ENCODE assay signal across 3 cellular contexts in genomic region chr3:196896229-196896628, GRCh38.
TF ChIP-seq lines count a peak whose summit lies in the region.

No MANE protein-coding gene starts in this region.

TF ChIP-seq in HepG2, 621 proteins besides CTCF, POLR2A, EP300 and RAD21 (continues in another document):
- no peak for TF ChIP-seq ZNF12 (CRISPR knock-in tag; IDR thresholded peaks at IDR 0.05)
- TF ChIP-seq MNT (IDR thresholded peaks at IDR 0.05) = no peak
- no peak for TF ChIP-seq MLLT10 (CRISPR knock-in tag; IDR thresholded peaks at IDR 0.05)
- TF ChIP-seq KLF9 (CRISPR knock-in tag; IDR thresholded peaks at IDR 0.05; ENCODE audit: low read depth) = no peak
- no peak for TF ChIP-seq NPAS2 (CRISPR knock-in tag; IDR thresholded peaks at IDR 0.05; ENCODE audit: borderline replicate concordance)
- no peak for TF ChIP-seq ZSCAN22 (CRISPR knock-in tag; IDR thresholded peaks at IDR 0.05)
- TF ChIP-seq RFX1 (IDR thresholded peaks at IDR 0.05) = no peak
- TF ChIP-seq, protein P1, sequence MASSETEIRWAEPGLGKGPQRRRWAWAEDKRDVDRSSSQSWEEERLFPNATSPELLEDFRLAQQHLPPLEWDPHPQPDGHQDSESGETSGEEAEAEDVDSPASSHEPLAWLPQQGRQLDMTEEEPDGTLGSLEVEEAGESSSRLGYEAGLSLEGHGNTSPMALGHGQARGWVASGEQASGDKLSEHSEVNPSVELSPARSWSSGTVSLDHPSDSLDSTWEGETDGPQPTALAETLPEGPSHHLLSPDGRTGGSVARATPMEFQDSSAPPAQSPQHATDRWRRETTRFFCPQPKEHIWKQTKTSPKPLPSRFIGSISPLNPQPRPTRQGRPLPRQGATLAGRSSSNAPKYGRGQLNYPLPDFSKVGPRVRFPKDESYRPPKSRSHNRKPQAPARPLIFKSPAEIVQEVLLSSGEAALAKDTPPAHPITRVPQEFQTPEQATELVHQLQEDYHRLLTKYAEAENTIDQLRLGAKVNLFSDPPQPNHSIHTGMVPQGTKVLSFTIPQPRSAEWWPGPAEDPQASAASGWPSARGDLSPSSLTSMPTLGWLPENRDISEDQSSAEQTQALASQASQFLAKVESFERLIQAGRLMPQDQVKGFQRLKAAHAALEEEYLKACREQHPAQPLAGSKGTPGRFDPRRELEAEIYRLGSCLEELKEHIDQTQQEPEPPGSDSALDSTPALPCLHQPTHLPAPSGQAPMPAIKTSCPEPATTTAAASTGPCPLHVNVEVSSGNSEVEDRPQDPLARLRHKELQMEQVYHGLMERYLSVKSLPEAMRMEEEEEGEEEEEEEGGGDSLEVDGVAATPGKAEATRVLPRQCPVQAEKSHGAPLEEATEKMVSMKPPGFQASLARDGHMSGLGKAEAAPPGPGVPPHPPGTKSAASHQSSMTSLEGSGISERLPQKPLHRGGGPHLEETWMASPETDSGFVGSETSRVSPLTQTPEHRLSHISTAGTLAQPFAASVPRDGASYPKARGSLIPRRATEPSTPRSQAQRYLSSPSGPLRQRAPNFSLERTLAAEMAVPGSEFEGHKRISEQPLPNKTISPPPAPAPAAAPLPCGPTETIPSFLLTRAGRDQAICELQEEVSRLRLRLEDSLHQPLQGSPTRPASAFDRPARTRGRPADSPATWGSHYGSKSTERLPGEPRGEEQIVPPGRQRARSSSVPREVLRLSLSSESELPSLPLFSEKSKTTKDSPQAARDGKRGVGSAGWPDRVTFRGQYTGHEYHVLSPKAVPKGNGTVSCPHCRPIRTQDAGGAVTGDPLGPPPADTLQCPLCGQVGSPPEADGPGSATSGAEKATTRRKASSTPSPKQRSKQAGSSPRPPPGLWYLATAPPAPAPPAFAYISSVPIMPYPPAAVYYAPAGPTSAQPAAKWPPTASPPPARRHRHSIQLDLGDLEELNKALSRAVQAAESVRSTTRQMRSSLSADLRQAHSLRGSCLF (CRISPR knock-in tag; IDR thresholded peaks at IDR 0.05; ENCODE audit: borderline replicate concordance) = no peak
- no peak for TF ChIP-seq ZNF44 (CRISPR knock-in tag; IDR thresholded peaks at IDR 0.05)
- TF ChIP-seq SPEN (CRISPR knock-in tag; IDR thresholded peaks at IDR 0.05; ENCODE audit: low read depth) = no peak
- TF ChIP-seq ZNF350 (CRISPR knock-in tag; IDR thresholded peaks at IDR 0.05; ENCODE audit: borderline replicate concordance, low read depth) = no peak
- no peak for TF ChIP-seq KLF13 (CRISPR knock-in tag; IDR thresholded peaks at IDR 0.05)
- TF ChIP-seq NBN (conservative IDR thresholded peaks at IDR 0.05) = no peak
- TF ChIP-seq, protein P2, sequence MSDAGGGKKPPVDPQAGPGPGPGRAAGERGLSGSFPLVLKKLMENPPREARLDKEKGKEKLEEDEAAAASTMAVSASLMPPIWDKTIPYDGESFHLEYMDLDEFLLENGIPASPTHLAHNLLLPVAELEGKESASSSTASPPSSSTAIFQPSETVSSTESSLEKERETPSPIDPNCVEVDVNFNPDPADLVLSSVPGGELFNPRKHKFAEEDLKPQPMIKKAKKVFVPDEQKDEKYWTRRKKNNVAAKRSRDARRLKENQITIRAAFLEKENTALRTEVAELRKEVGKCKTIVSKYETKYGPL (CRISPR knock-in tag; IDR thresholded peaks at IDR 0.05) = no peak
- no peak for TF ChIP-seq ZNF3 (CRISPR knock-in tag; IDR thresholded peaks at IDR 0.05)

TF ChIP-seq in neural cell, 6 proteins besides CTCF, POLR2A, EP300 and RAD21:
- TF ChIP-seq TAF1 (IDR thresholded peaks at IDR 0.05; ENCODE audit: low read depth) (no peak), POLR2AphosphoS5 (IDR thresholded peaks at IDR 0.05) (peak; percentile 30)

TF ChIP-seq in SK-N-SH, 30 proteins besides CTCF, POLR2A, EP300 and RAD21:
- TF ChIP-seq RXRA (IDR thresholded peaks at IDR 0.05; ENCODE audit: borderline replicate concordance, low read depth) (no peak), ELF1 (IDR thresholded peaks at IDR 0.05) (no peak), MAX (IDR thresholded peaks at IDR 0.05; ENCODE audit: low read depth) (no peak)
- TF ChIP-seq, protein P3, sequence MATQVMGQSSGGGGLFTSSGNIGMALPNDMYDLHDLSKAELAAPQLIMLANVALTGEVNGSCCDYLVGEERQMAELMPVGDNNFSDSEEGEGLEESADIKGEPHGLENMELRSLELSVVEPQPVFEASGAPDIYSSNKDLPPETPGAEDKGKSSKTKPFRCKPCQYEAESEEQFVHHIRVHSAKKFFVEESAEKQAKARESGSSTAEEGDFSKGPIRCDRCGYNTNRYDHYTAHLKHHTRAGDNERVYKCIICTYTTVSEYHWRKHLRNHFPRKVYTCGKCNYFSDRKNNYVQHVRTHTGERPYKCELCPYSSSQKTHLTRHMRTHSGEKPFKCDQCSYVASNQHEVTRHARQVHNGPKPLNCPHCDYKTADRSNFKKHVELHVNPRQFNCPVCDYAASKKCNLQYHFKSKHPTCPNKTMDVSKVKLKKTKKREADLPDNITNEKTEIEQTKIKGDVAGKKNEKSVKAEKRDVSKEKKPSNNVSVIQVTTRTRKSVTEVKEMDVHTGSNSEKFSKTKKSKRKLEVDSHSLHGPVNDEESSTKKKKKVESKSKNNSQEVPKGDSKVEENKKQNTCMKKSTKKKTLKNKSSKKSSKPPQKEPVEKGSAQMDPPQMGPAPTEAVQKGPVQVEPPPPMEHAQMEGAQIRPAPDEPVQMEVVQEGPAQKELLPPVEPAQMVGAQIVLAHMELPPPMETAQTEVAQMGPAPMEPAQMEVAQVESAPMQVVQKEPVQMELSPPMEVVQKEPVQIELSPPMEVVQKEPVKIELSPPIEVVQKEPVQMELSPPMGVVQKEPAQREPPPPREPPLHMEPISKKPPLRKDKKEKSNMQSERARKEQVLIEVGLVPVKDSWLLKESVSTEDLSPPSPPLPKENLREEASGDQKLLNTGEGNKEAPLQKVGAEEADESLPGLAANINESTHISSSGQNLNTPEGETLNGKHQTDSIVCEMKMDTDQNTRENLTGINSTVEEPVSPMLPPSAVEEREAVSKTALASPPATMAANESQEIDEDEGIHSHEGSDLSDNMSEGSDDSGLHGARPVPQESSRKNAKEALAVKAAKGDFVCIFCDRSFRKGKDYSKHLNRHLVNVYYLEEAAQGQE (IDR thresholded peaks at IDR 0.05; ENCODE audit: low read depth, low read length) = no peak
